Comparison of ENCODE assay signal across 16 cellular contexts in the genomic region with DNA sequence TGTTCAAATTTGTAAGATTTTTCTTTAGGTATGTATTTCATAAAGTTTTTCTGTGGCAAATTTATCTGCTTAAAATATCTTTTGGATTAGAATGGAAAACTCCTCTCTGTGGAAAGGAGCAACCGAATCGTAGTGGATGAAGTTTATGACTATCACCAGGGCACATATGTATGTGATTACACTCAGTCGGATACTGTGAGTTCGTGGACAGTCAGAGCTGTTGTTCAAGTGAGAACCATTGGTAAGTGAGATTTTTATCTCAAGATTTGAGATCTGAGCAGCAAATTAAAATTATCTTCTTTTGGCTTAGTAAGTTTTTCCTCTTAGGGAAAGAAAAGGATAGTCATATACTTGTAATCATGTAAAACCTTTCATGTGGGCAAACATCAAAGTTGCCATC. TPM values are rescaled to one million over a fixed set of nuclear protein-coding genes. Genes with fewer than 3 reads are reported as not detected.
"Had no signal": no experiment of that assay in that cellular context is flagged by ENCODE, and none has a peak within 500 bp of the region (broad histone marks: within the 10 kb centered on the region; RNA-seq: fewer than 3 reads in every experiment).

No MANE protein-coding gene starts in this region.

- H3K27ac ChIP-seq: dorsolateral prefrontal cortex, neural progenitor cell, pancreas, tibial nerve, vagina had no signal

- H3K36me3 Mint-ChIP-seq: neural progenitor cell had no signal

- DNase-seq: activated B cell treated with CpG ODN at 0.5 μM for 24 hours; activated naive CD4-positive, alpha-beta T cell; aorta; dorsolateral prefrontal cortex; hypothalamus; pancreas; T-helper 17 cell had no signal

- H3K36me3 ChIP-seq: neural progenitor cell, pancreas, tibial nerve, vagina had no signal

- H3K4me3 ChIP-seq: dorsolateral prefrontal cortex, neural progenitor cell, pancreas, tibial nerve, vagina had no signal

- H3K27ac Mint-ChIP-seq: activated B cell treated with CpG ODN at 0.5 μM for 24 hours, neural progenitor cell had no signal

- H3K4me1 ChIP-seq: neural progenitor cell, pancreas, tibial nerve, vagina had no signal

- H3K4me1 Mint-ChIP-seq: neural progenitor cell had no signal

- H3K27me3 Mint-ChIP-seq: activated B cell treated with CpG ODN at 0.5 μM for 24 hours, T-helper 17 cell had no signal

- H3K9me3 Mint-ChIP-seq: activated B cell treated with CpG ODN at 0.5 μM for 24 hours, neural progenitor cell had no signal

- H3K27me3 ChIP-seq: neural progenitor cell, pancreas, tibial nerve, vagina had no signal

- ATAC-seq: SK-N-SH treated with all-trans-retinoic acid at 6 μM for 48 hours, T-helper 17 cell had no signal

- H2AFZ ChIP-seq: neural progenitor cell had no signal

- H3K9me3 ChIP-seq: pancreas, tibial nerve, vagina had no signal

- H3K4me2 ChIP-seq: neural progenitor cell had no signal

- H3K9ac ChIP-seq: neural progenitor cell had no signal

- H3K4me3 Mint-ChIP-seq: activated B cell treated with CpG ODN at 0.5 μM for 24 hours, neural progenitor cell, T-helper 17 cell had no signal

RNA-seq across cellular contexts. Expression of a gene that starts 14.2 kb away (rescaled TPM):
- total RNA-seq: bronchial epithelial cell, glomerular endothelial cell, renal cortical epithelial cell had no signal

RNA-seq across cellular contexts. Expression of a gene that starts 35.9 kb away (rescaled TPM):
- total RNA-seq: glomerular endothelial cell, mesenteric fat pad, subcutaneous adipose tissue, vagina had no signal
- polyA plus RNA-seq: aorta, pancreas had no signal
